8 cellular contexts compared by ENCODE assay signal in the genomic region with DNA sequence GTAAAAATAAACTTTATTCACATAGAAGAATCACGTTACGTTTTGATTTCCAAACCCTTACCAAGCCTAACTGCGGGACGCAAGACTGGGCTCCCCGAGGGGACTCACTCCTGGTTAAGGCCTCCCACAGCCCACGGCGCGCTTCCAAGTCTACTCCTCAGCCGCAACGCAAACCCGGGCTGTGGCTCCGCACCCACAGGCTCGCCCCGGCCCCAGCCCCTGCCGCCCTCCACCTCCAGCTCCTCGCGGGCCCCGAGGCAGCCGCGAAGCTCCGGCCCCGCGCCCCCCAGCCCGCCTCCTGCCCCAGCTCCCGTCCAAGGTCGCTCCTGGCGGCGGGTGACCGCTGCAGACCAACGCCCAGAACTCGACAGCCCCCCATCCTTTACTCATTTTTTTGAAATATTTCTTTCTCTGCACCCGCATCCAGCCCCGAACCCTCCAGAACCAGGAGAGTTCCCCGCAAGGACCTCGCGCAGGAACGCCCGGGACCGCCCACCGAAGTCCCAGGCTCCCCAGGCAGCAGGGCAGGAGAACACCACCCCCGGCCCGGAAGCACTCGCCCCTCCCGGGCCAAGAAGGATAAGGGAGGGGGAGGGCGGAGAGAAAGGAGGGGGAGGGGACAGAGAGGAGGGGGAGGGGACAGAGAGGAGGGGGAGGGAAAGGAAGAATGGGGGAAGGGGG. TPM values are rescaled to one million over a fixed set of nuclear protein-coding genes. Genes with fewer than 3 reads are reported as not detected.
DNase-seq lines count a peak whose midpoint lies in the region; TF ChIP-seq lines count a peak whose summit lies in the region.

No MANE protein-coding gene starts in this region.

- peaks cover 21% of the 10 kb centered on the region for H3K4me1 ChIP-seq in GM23248 (ENCODE audit: insufficient read depth)
- peaks cover 17 to 29% of the 10 kb centered on the region in 2 donors for H3K4me1 ChIP-seq in duodenal mucosa (ENCODE audit: control insufficient read depth in 1 of 2, insufficient read depth in 2 of 2, low read length in 2 of 2)

- H3K27ac ChIP-seq in GM23248 (peak overlapping the region; percentile 99), duodenal mucosa (ENCODE audit: low read depth, low read length) (peak overlapping the region; percentile 85)

- TF ChIP-seq POLR2A in lower leg skin (IDR thresholded peaks at IDR 0.05): no peak

- peak overlapping the region; percentile 84 for H3K4me3 ChIP-seq in AG10803 (ENCODE audit: low read length)
- H3K4me3 ChIP-seq in GM23248: peak overlapping the region; percentile 100
- H3K4me3 ChIP-seq in duodenal mucosa (ENCODE audit: low read depth in 1 of 2, low read length in 2 of 2): peak overlapping the region; percentile 71 to 86
- H3K4me3 ChIP-seq in lower leg skin (ENCODE audit: low read depth, poor library complexity, severe bottlenecking): peak overlapping the region; percentile 98

- peaks cover 20% of the 10 kb centered on the region for H4K20me1 ChIP-seq in GM23248 (ENCODE audit: insufficient read depth)

- in situ Hi-C loops in GM23248 (cut with MboI): no loop called here

- H3K27me3 ChIP-seq in GM23248 (replicated peaks; ENCODE audit: insufficient read depth) (no peaks in the 10 kb centered on the region), duodenal mucosa (ENCODE audit: control insufficient read depth in 1 of 2, insufficient read depth in 2 of 2, low read length in 2 of 2) (no peaks in the 10 kb centered on the region)

- H3K9ac ChIP-seq in GM23248 (peak overlapping the region; percentile 100), duodenal mucosa (ENCODE audit: low read depth in 1 of 2, low read length in 2 of 2) (peak overlapping the region; percentile 98)

- H3K9me3 ChIP-seq in GM23248 (ENCODE audit: low read depth) (no peaks in the 10 kb centered on the region), duodenal mucosa (ENCODE audit: control insufficient read depth in 1 of 2, low read length in 2 of 2) (no peaks in the 10 kb centered on the region)

- intact Hi-C loops in lower leg skin (cut with DNase I; ENCODE audit: low total_unique reads): no loop called here

- H3K9me2 ChIP-seq in GM23248 (ENCODE audit: insufficient read depth): no peaks in the 10 kb centered on the region

- no peak overlapping the region for H2AFZ ChIP-seq in GM23248

- peaks cover 27% of the 10 kb centered on the region for H3F3A ChIP-seq in GM23248 (ENCODE audit: insufficient read depth)

- peak overlapping the region; percentile 91 for H3K4me2 ChIP-seq in GM23248 (ENCODE audit: unreplicated experiment)

- peaks cover 57% of the 10 kb centered on the region for H3K79me2 ChIP-seq in GM23248 (ENCODE audit: insufficient read depth)

- TF ChIP-seq CTCF in AG10803 (conservative IDR thresholded peaks at IDR 0.05; ENCODE audit: low read length) (no peak), lower leg skin (IDR thresholded peaks at IDR 0.05) (no peak)

- DNase-seq in AG10803 (ENCODE audit: low read depth): peak; percentile 73
- peak; percentile 82 for DNase-seq in GM23248
- DNase-seq in NCI-H460 (ENCODE audit: extremely low read depth, low read depth): peak; percentile 70
- peak; percentile 38 to 71 for DNase-seq in activated CD4-positive, alpha-beta T cell treated with anti-CD3 and anti-CD28 coated beads, Interleukin-2, amount 50 U/mL, for 24 hours (ENCODE audit: low read depth in 1 of 2, low spot score in 1 of 2)
- DNase-seq in lower leg skin (ENCODE audit: low spot score in 2 of 2): peak; percentile 84 to 97
- peak; percentile 70 for DNase-seq in stimulated activated CD4-positive, alpha-beta T cell treated with anti-CD3 and anti-CD28 coated beads, Interleukin-4, amount 100 ng/mL, for 1 hour
- DNase-seq in NCI-H187 treated with DMSO at 0.1 percent for 48 hours (lab: John Stamatoyannopoulos, UW): no peak

- 1% methylated on average over 23 to 45 of the region's 45 CpGs for WGBS in GM23248 (ENCODE audit: low coverage in 1 of 2, low lambda C conversion rate in 2 of 2, missing lambda C conversion rate in 2 of 2), 2 experiments
- 1% methylated on average over 42 to 45 of the region's 45 CpGs for WGBS in lower leg skin, 2 donors

- H3K36me3 ChIP-seq in GM23248 (ENCODE audit: low read depth): no peaks in the 10 kb centered on the region
- H3K36me3 ChIP-seq in duodenal mucosa (ENCODE audit: control insufficient read depth in 1 of 2, insufficient read depth in 2 of 2, low read length in 2 of 2): peaks cover 3 to 11% of the 10 kb centered on the region in 2 donors

RNA-seq across cellular contexts. Expression of gene USP22, which starts 0.9 kb away (rescaled TPM):
- 154 and 161 TPM in 2 replicates for total RNA-seq in GM23248 (2014; rRNA removed; shearing (Covaris generic))
- polyA plus RNA-seq in GM23248 (2016; fragmentation: Nextera tagmentation; extraction: Ambion mirVana): 70.6 and 75.1 TPM in 2 replicates
- total RNA-seq in NCI-H460 (2014; rRNA removed; shearing (Covaris generic)): 125 and 148 TPM in 2 replicates
- 111 and 124 TPM in 2 replicates for polyA plus RNA-seq in NCI-H460 (2014; cell fraction: nucleus; rRNA removed)
- 100 to 1,000 TPM in 3 of 4 donors, 10 to 100 TPM in 1; 74.7 to 113 (median 106) TPM for total RNA-seq in lower leg skin
